In genomic region chr12:129776977-129777667, GRCh38 we compare ENCODE assay signal across 16 cellular contexts.
"Had no signal": no experiment of that assay in that cellular context is flagged by ENCODE, and none has a peak within 500 bp of the region (broad histone marks: within the 10 kb centered on the region; RNA-seq: fewer than 3 reads in every experiment).

No MANE protein-coding gene starts in this region.

- H3K27ac ChIP-seq: body of pancreas, gastroesophageal sphincter, spleen, transverse colon had no signal

- DNase-seq: activated B cell treated with CpG ODN at 0.5 μM for 24 hours; activated CD4-positive, alpha-beta T cell treated with anti-CD3 and anti-CD28 coated beads, Interleukin-2, amount 10 ng/mL, durations not matched to agents 7 days and 5 days; activated naive CD4-positive, alpha-beta T cell treated with anti-CD3 and anti-CD28 coated beads, Interleukin-2, amount 10 ng/mL, durations not matched to agents 7 days and 5 days; activated T-cell treated with anti-CD3 and anti-CD28 coated beads for 4 hours; body of pancreas; cortex of kidney; effector CD8-positive, alpha-beta T cell; kidney; left ventricle myocardium superior; mesenchymal stem cell; nucleus accumbens; spleen; stimulated activated CD4-positive, alpha-beta T cell treated with anti-CD3 and anti-CD28 coated beads, Interleukin-2, amount 100 ng/mL, for 24 hours; stimulated activated naive B cell treated with anti-CD40 and anti-IgM and Interleukin-4, amounts not matched to agents 10 μg/mL and 1 μg/mL and 100 μg/mL, for 72 hours; transverse colon had no signal

- H3K4me3 ChIP-seq: body of pancreas, gastroesophageal sphincter, spleen, transverse colon had no signal

- H3K4me1 ChIP-seq: body of pancreas, gastroesophageal sphincter, spleen, transverse colon had no signal

- FAIRE-seq: kidney had no signal

- H3K9me3 ChIP-seq: body of pancreas, transverse colon had no signal

- H3K36me3 ChIP-seq: gastroesophageal sphincter, spleen, transverse colon had no signal

- H3K27me3 ChIP-seq: body of pancreas, spleen, transverse colon had no signal
